In the genomic region with DNA sequence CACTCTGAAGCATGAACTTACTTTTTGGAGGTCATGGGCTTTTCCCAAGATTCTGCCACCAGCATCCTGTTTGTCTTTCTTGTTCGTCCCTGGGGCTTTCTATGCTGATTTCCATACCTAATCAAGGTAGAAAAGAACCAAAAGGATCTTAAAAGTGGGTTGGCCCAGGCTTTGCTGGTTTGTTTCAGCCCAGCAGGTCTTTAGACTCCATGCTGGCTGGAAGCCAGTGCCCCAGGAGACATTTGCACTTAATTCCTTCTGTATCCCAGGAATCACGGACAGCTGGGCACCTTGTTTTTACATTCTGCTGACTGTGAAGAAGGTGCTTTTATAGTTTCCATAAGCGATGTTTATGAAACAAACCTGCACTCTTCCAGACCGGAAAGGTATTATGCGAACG, we compare ENCODE assay signal across 2 cellular contexts.
TF ChIP-seq lines count a peak whose summit lies in the region.

No MANE protein-coding gene starts in this region.

TF ChIP-seq in GM23338, 12 proteins besides CTCF, POLR2A, EP300 and RAD21:
- TF ChIP-seq JUNB (IDR thresholded peaks at IDR 0.05; ENCODE audit: unreplicated experiment) (no peak), NANOG (IDR thresholded peaks at IDR 0.05; ENCODE audit: borderline replicate concordance) (no peak), EZH2 (IDR thresholded peaks at IDR 0.05; ENCODE audit: low read depth, unreplicated experiment) (no peak), CREB1 (CRISPR knock-in tag; IDR thresholded peaks at IDR 0.05; ENCODE audit: low read depth) (no peak), EZH2phosphoT487 (IDR thresholded peaks at IDR 0.05; ENCODE audit: unreplicated experiment) (no peak), ZNF331 (CRISPR knock-in tag; IDR thresholded peaks at IDR 0.05; ENCODE audit: low read depth) (no peak)
- TF ChIP-seq, protein P1, sequence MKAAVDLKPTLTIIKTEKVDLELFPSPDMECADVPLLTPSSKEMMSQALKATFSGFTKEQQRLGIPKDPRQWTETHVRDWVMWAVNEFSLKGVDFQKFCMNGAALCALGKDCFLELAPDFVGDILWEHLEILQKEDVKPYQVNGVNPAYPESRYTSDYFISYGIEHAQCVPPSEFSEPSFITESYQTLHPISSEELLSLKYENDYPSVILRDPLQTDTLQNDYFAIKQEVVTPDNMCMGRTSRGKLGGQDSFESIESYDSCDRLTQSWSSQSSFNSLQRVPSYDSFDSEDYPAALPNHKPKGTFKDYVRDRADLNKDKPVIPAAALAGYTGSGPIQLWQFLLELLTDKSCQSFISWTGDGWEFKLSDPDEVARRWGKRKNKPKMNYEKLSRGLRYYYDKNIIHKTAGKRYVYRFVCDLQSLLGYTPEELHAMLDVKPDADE (IDR thresholded peaks at IDR 0.05): no peak
- TF ChIP-seq, protein P2, sequence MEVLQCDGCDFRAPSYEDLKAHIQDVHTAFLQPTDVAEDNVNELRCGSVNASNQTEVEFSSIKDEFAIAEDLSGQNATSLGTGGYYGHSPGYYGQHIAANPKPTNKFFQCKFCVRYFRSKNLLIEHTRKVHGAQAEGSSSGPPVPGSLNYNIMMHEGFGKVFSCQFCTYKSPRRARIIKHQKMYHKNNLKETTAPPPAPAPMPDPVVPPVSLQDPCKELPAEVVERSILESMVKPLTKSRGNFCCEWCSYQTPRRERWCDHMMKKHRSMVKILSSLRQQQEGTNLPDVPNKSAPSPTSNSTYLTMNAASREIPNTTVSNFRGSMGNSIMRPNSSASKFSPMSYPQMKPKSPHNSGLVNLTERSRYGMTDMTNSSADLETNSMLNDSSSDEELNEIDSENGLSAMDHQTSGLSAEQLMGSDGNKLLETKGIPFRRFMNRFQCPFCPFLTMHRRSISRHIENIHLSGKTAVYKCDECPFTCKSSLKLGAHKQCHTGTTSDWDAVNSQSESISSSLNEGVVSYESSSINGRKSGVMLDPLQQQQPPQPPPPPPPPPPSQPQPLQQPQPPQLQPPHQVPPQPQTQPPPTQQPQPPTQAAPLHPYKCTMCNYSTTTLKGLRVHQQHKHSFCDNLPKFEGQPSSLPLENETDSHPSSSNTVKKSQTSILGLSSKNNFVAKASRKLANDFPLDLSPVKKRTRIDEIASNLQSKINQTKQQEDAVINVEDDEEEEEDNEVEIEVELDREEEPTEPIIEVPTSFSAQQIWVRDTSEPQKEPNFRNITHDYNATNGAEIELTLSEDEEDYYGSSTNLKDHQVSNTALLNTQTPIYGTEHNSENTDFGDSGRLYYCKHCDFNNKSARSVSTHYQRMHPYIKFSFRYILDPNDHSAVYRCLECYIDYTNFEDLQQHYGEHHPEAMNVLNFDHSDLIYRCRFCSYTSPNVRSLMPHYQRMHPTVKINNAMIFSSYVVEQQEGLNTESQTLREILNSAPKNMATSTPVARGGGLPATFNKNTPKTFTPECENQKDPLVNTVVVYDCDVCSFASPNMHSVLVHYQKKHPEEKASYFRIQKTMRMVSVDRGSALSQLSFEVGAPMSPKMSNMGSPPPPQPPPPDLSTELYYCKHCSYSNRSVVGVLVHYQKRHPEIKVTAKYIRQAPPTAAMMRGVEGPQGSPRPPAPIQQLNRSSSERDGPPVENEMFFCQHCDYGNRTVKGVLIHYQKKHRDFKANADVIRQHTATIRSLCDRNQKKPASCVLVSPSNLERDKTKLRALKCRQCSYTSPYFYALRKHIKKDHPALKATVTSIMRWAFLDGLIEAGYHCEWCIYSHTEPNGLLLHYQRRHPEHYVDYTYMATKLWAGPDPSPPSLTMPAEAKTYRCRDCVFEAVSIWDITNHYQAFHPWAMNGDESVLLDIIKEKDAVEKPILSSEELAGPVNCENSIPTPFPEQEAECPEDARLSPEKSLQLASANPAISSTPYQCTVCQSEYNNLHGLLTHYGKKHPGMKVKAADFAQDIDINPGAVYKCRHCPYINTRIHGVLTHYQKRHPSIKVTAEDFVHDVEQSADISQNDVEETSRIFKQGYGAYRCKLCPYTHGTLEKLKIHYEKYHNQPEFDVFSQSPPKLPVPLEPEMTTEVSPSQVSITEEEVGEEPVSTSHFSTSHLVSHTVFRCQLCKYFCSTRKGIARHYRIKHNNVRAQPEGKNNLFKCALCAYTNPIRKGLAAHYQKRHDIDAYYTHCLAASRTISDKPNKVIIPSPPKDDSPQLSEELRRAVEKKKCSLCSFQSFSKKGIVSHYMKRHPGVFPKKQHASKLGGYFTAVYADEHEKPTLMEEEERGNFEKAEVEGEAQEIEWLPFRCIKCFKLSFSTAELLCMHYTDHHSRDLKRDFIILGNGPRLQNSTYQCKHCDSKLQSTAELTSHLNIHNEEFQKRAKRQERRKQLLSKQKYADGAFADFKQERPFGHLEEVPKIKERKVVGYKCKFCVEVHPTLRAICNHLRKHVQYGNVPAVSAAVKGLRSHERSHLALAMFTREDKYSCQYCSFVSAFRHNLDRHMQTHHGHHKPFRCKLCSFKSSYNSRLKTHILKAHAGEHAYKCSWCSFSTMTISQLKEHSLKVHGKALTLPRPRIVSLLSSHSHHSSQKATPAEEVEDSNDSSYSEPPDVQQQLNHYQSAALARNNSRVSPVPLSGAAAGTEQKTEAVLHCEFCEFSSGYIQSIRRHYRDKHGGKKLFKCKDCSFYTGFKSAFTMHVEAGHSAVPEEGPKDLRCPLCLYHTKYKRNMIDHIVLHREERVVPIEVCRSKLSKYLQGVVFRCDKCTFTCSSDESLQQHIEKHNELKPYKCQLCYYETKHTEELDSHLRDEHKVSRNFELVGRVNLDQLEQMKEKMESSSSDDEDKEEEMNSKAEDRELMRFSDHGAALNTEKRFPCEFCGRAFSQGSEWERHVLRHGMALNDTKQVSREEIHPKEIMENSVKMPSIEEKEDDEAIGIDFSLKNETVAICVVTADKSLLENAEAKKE (CRISPR knock-in tag; IDR thresholded peaks at IDR 0.05): peak; percentile 6; the same call in 1 of the 2 replicates

TF ChIP-seq in H1, 55 proteins besides CTCF, POLR2A, EP300 and RAD21:
- TF ChIP-seq YY1 (IDR thresholded peaks at IDR 0.05; ENCODE audit: low read depth, low read length) (peak; percentile 48; the same call in 1 of the 2 replicates), POU5F1 (IDR thresholded peaks at IDR 0.05; ENCODE audit: low read depth, low read length) (no peak), SIN3A (conservative IDR thresholded peaks at IDR 0.05 in 1 of 2, IDR thresholded peaks at IDR 0.05 in 1 of 2; ENCODE audit: low read depth in 1 of 2, low read length in 2 of 2) (no peak), TAF7 (optimal IDR thresholded peaks at IDR 0.05; ENCODE audit: borderline replicate concordance, low read depth, low read length) (peak; percentile 23), SAP30 (IDR thresholded peaks at IDR 0.05; ENCODE audit: insufficient read depth, insufficient replicate concordance, low read length) (no peak)
